Comparison of ENCODE assay signal across 12 cellular contexts in the genomic region with DNA sequence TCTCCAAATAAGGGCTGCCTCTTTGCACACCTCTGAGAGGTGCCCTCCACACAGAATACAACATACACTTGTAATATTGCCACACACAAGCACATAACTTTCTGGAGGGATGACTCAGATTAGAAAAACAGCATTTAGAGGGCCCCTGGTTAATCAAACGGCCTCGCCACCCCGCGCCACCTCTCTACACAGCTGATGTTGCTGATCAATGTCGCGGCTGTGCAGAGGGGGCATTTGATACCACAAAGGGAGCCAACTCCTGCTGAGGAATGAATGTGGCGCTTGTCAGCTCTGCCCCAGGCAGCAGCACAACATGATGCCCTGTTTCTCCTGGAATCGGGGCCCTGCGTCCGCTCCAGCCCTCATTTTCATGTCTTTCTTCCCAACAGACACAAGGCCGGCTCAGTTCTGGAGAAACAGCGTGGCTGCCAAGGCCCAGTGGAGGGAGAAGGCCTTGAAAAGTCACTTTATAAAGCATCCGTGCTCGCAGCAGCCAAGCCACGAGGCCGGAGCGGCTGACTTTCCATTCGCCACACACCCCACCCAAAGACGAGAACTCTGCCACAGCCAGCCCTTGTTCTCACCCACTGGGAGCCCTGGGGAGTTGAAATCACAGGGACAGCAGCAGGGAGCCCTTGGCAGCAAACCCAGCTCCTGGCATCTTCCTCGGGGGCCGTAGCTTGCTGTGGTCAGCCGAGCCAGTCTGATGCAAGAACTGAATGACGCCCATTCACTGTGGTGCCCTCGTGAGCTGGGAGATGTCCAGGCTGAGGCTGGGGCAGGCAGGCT.
DNase-seq lines count a peak whose midpoint lies in the region; ATAC-seq and TF ChIP-seq lines count a peak whose summit lies in the region.
"Had no signal": no experiment of that assay in that cellular context is flagged by ENCODE, and none has a peak within 500 bp of the region (broad histone marks: within the 10 kb centered on the region; RNA-seq: fewer than 3 reads in every experiment).

No MANE protein-coding gene starts in this region.

- CTCF ChIA-PET in SK-N-SH (lab: Yijun Ruan, JAX) = no interaction called here

- H3K4me1 ChIP-seq in BLaER1 (peaks cover 89% of the 10 kb centered on the region), SK-N-SH (ENCODE audit: control insufficient read depth in 1 of 2, insufficient read depth in 2 of 2, low read depth in 1 of 2, low read length in 1 of 2) (peaks cover 4 to 21% of the 10 kb centered on the region in 2 experiments; a peak in 2 of 4 replicates), ovary (ENCODE audit: insufficient read depth) (peaks cover 7% of the 10 kb centered on the region)

- H3K27ac Mint-ChIP-seq in activated naive CD4-positive, alpha-beta T cell treated with anti-CD3 and anti-CD28 coated beads, Interleukin-2, amount 50 U/mL, for 72 hours = peak overlapping the region in 1 of 2 donors; percentile 81
- H3K27ac Mint-ChIP-seq: activated B cell treated with CpG ODN at 0.5 μM for 24 hours had no signal

- no peak for TF ChIP-seq POLR2A in ovary (IDR thresholded peaks at IDR 0.05)

- peaks cover 0 to 7% of the 10 kb centered on the region in 2 donors for H3K9me3 Mint-ChIP-seq in activated naive CD4-positive, alpha-beta T cell treated with anti-CD3 and anti-CD28 coated beads, Interleukin-2, amount 50 U/mL, for 72 hours
- H3K9me3 Mint-ChIP-seq: activated B cell treated with CpG ODN at 0.5 μM for 24 hours had no signal

- WGBS in SK-N-SH (ENCODE audit: low lambda C conversion rate) = 70% methylated on average over 24 of the region's 24 CpGs
- 37 to 41% (median 37%) methylated on average over 24 of the region's 24 CpGs for WGBS in ovary, 3 donors

- peak overlapping the region; percentile 77 for H3K9ac ChIP-seq in BLaER1
- no peak overlapping the region for H3K9ac ChIP-seq in SK-N-SH

- H3K4me3 ChIP-seq in BLaER1 = peak overlapping the region; percentile 37; the same call in 1 of the 2 replicates
- H3K4me3 ChIP-seq in SK-N-SH (ENCODE audit: low read depth in 2 of 2, low read length in 1 of 2) = no peak overlapping the region
- H3K4me3 ChIP-seq in fibroblast of villous mesenchyme (ENCODE audit: low read depth, low read length) = no peak overlapping the region
- H3K4me3 ChIP-seq in ovary = no peak overlapping the region

- no peak overlapping the region for H2AFZ ChIP-seq in SK-N-SH (ENCODE audit: low read depth)

- POLR2A ChIA-PET in SK-N-SH (lab: Yijun Ruan, JAX) = no interaction called here

- H3K4me2 ChIP-seq in BLaER1 (peak overlapping the region; percentile 86), SK-N-SH (0 out of 2 replicates have a peak overlapping the region, but pooled peaks have one; percentile 1)

- H4K20me1 ChIP-seq in BLaER1 (peaks cover 42% of the 10 kb centered on the region; the same call in 1 of the 2 replicates), SK-N-SH (ENCODE audit: insufficient read depth) (peaks cover 99% of the 10 kb centered on the region)

- peaks cover 48% of the 10 kb centered on the region for H3F3A ChIP-seq in SK-N-SH (replicated peaks; ENCODE audit: insufficient read depth)

- no peaks in the 10 kb centered on the region for H3K9me2 ChIP-seq in SK-N-SH

- peaks cover 3 to 4% of the 10 kb centered on the region in 2 donors for H3K36me3 Mint-ChIP-seq in activated naive CD4-positive, alpha-beta T cell treated with anti-CD3 and anti-CD28 coated beads, Interleukin-2, amount 50 U/mL, for 72 hours

- peaks cover 99% of the 10 kb centered on the region for H3K79me2 ChIP-seq in SK-N-SH (ENCODE audit: insufficient read depth)

- H3K27me3 ChIP-seq in BLaER1 = no peaks in the 10 kb centered on the region
- H3K27me3 ChIP-seq in SK-N-SH (ENCODE audit: insufficient read depth) = no peaks in the 10 kb centered on the region
- no peaks in the 10 kb centered on the region for H3K27me3 ChIP-seq in ovary

- DNase-seq in SK-N-SH = peak; percentile 21
- peak; percentile 75 for DNase-seq in fibroblast of villous mesenchyme (ENCODE audit: low read depth)
- peak; percentile 74 to 82 (median 76) for DNase-seq in ovary
- DNase-seq in NCI-H82 (lab: John Stamatoyannopoulos, UW) = no peak
- DNase-seq in Kasumi-1 (lab: John Stamatoyannopoulos, UW) = no peak
- no peak for DNase-seq in activated naive CD4-positive, alpha-beta T cell treated with anti-CD3 and anti-CD28 coated beads, Interleukin-2, amount 50 U/mL, for 72 hours (ENCODE audit: low spot score in 2 of 2)
- DNase-seq in hepatic stellate cell (ENCODE audit: low spot score) = no peak
- DNase-seq: activated B cell treated with CpG ODN at 0.5 μM for 24 hours; Karpas-422; stimulated activated CD4-positive, alpha-beta T cell treated with anti-CD3 and anti-CD28 coated beads, Interleukin-4, amount 100 ng/mL, for 1 hour had no signal

- no peak for TF ChIP-seq CTCF in SK-N-SH (IDR thresholded peaks at IDR 0.05)
- TF ChIP-seq CTCF in fibroblast of villous mesenchyme (IDR thresholded peaks at IDR 0.05; ENCODE audit: insufficient read depth, low read depth, low read length) = no peak
- TF ChIP-seq CTCF in ovary (IDR thresholded peaks at IDR 0.05) = no peak

- ATAC-seq in activated naive CD4-positive, alpha-beta T cell treated with anti-CD3 and anti-CD28 coated beads, Interleukin-2, amount 50 U/mL, for 72 hours = no peak

- peak overlapping the region; percentile 90 for H3K27ac ChIP-seq in BLaER1
- H3K27ac ChIP-seq in SK-N-SH (ENCODE audit: low read depth in 2 of 2, low read length in 1 of 2) = peak overlapping the region; percentile 23 to 73; a peak in 3 of 4 replicates
- peak overlapping the region; percentile 6 to 83 for H3K27ac ChIP-seq in ovary
- H3K27ac ChIP-seq: epithelial cell of prostate had no signal

- TF ChIP-seq EP300 in SK-N-SH (IDR thresholded peaks at IDR 0.05; ENCODE audit: borderline replicate concordance in 1 of 2, low read depth in 1 of 2, low read length in 1 of 2) (no peak), ovary (IDR thresholded peaks at IDR 0.05) (no peak)

- H3K36me3 ChIP-seq in BLaER1 (peaks cover 45% of the 10 kb centered on the region), SK-N-SH (replicated peaks in 1 of 2; ENCODE audit: control insufficient read depth in 1 of 2, insufficient read depth in 2 of 2, low read length in 1 of 2) (peaks cover 0 to 16% of the 10 kb centered on the region in 2 experiments), ovary (no peaks in the 10 kb centered on the region)

- intact Hi-C loops in ovary (cut with DNase I) = loop anchor here in 1 of 4 donors (10.0 kb wide), 1 partner anchor 90 kb away; no protein-coding TSS in a partner anchor

- no peaks in the 10 kb centered on the region for H3K9me3 ChIP-seq in BLaER1
- no peaks in the 10 kb centered on the region for H3K9me3 ChIP-seq in SK-N-SH
- no peaks in the 10 kb centered on the region for H3K9me3 ChIP-seq in ovary

- TF ChIP-seq RAD21 in SK-N-SH (IDR thresholded peaks at IDR 0.05; ENCODE audit: low read length) = no peak

TF ChIP-seq in SK-N-SH, 30 proteins besides CTCF, POLR2A, EP300 and RAD21:
- no peak for TF ChIP-seq USF1 (IDR thresholded peaks at IDR 0.05; ENCODE audit: borderline replicate concordance, low read depth)
- TF ChIP-seq, protein P1, sequence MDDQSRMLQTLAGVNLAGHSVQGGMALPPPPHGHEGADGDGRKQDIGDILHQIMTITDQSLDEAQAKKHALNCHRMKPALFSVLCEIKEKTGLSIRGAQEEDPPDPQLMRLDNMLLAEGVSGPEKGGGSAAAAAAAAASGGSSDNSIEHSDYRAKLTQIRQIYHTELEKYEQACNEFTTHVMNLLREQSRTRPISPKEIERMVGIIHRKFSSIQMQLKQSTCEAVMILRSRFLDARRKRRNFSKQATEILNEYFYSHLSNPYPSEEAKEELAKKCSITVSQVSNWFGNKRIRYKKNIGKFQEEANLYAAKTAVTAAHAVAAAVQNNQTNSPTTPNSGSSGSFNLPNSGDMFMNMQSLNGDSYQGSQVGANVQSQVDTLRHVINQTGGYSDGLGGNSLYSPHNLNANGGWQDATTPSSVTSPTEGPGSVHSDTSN (IDR thresholded peaks at IDR 0.05) = peak; percentile 14; the same call in 1 of the 2 replicates
- TF ChIP-seq, protein P2, sequence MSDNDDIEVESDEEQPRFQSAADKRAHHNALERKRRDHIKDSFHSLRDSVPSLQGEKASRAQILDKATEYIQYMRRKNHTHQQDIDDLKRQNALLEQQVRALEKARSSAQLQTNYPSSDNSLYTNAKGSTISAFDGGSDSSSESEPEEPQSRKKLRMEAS (IDR thresholded peaks at IDR 0.05; ENCODE audit: low read depth) = no peak
- peak; percentile 28 for TF ChIP-seq TCF12 (IDR thresholded peaks at IDR 0.05)
- no peak for TF ChIP-seq FOXM1 (IDR thresholded peaks at IDR 0.05; ENCODE audit: low read depth)
- TF ChIP-seq, protein P3, sequence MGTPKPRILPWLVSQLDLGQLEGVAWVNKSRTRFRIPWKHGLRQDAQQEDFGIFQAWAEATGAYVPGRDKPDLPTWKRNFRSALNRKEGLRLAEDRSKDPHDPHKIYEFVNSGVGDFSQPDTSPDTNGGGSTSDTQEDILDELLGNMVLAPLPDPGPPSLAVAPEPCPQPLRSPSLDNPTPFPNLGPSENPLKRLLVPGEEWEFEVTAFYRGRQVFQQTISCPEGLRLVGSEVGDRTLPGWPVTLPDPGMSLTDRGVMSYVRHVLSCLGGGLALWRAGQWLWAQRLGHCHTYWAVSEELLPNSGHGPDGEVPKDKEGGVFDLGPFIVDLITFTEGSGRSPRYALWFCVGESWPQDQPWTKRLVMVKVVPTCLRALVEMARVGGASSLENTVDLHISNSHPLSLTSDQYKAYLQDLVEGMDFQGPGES (IDR thresholded peaks at IDR 0.05; ENCODE audit: low read depth, low read length) = no peak

Comparison
In these comparisons a context has a peak if more than half of its experiments do, and no peak if none do; other contexts are left out.
1. DNase-seq: peak in SK-N-SH (single experiment), fibroblast of villous mesenchyme (single experiment) and ovary (5 of 5); none in NCI-H82 (single experiment), Kasumi-1 (0 of 2), activated naive CD4-positive, alpha-beta T cell treated with anti-CD3 and anti-CD28 coated beads, Interleukin-2, amount 50 U/mL, for 72 hours (0 of 2) and hepatic stellate cell (single experiment).
2. Peak in every context shown above with its lines, with median percentiles within 50 percentile points of each other: H3K27ac ChIP-seq.